17 cellular contexts compared by ENCODE assay signal in genomic region chr6:134875367-134875766, GRCh38.
A peak's percentile ranks its signal among the peaks of the same experiment; 100 is the strongest.
DNase-seq lines count a peak whose midpoint lies in the region; ATAC-seq and TF ChIP-seq lines count a peak whose summit lies in the region.
"Had no signal": no experiment of that assay in that cellular context is flagged by ENCODE, and none has a peak within 500 bp of the region (broad histone marks: within the 10 kb centered on the region; RNA-seq: fewer than 3 reads in every experiment).

No MANE protein-coding gene starts in this region.

- H3K27me3 Mint-ChIP-seq in CD8-positive, alpha-beta memory T cell: peaks cover 1 to 4% of the 10 kb centered on the region in 2 donors
- no peaks in the 10 kb centered on the region for H3K27me3 Mint-ChIP-seq in type B pancreatic cell
- H3K27me3 Mint-ChIP-seq: activated CD4-positive, alpha-beta T cell treated with anti-CD3 and anti-CD28 coated beads, Interleukin-2, amount 10 ng/mL, durations not matched to agents 7 days and 5 days had no signal

- no peak for ATAC-seq in HG02970 (IDR thresholded peaks at IDR 0.05; ENCODE audit: low FRiP score, unreplicated experiment)
- ATAC-seq: natural killer cell had no signal

- H3K4me1 ChIP-seq in CD8-positive, alpha-beta memory T cell (ENCODE audit: insufficient read depth, low read length): peaks cover 4% of the 10 kb centered on the region
- H3K4me1 ChIP-seq: parathyroid adenoma had no signal

- CTCF ChIA-PET in CD8-positive, alpha-beta memory T cell (lab: Charles Lee): interaction anchor here (1.5 kb wide), 2 partner anchors 8 to 234 kb away, joined by 3 to 4 read pairs; no protein-coding TSS in a partner anchor

- H3K27ac Mint-ChIP-seq in CD8-positive, alpha-beta memory T cell: peak overlapping the region in 1 of 8 donors; percentile 86
- no peak overlapping the region for H3K27ac Mint-ChIP-seq in type B pancreatic cell
- H3K27ac Mint-ChIP-seq: activated CD4-positive, alpha-beta T cell treated with anti-CD3 and anti-CD28 coated beads, Interleukin-2, amount 10 ng/mL, durations not matched to agents 7 days and 5 days; natural killer cell had no signal

- no peak overlapping the region for H3K4me3 ChIP-seq in fibroblast of mammary gland (ENCODE audit: control insufficient read depth, low read depth, low read length)
- no peak overlapping the region for H3K4me3 ChIP-seq in CD8-positive, alpha-beta memory T cell (ENCODE audit: low read length)

- H3K27ac ChIP-seq in CD8-positive, alpha-beta memory T cell (ENCODE audit: low read depth, low read length): no peak overlapping the region
- H3K27ac ChIP-seq: parathyroid adenoma had no signal

- TF ChIP-seq EP300 in Ishikawa (IDR thresholded peaks at IDR 0.05; ENCODE audit: borderline replicate concordance): peak; percentile 40; the same call in 1 of the 2 replicates

- peaks cover 17 to 21% (median 20%) of the 10 kb centered on the region in 3 donors for H3K4me1 Mint-ChIP-seq in CD8-positive, alpha-beta memory T cell
- H3K4me1 Mint-ChIP-seq in type B pancreatic cell (ENCODE audit: unreplicated experiment): no peaks in the 10 kb centered on the region

- DNase-seq in Daoy (ENCODE audit: low read depth) (peak; percentile 21), amniotic epithelial cell (ENCODE audit: low read depth) (peak; percentile 58), fibroblast of mammary gland (ENCODE audit: low read depth) (peak; percentile 74), activated gamma-delta T cell (lab: John Stamatoyannopoulos, UW) (no peak), type B pancreatic cell (ENCODE audit: extremely low spot score, unreplicated experiment) (no peak)
- DNase-seq in CD8-positive, alpha-beta memory T cell: no peak
- DNase-seq: activated CD4-positive, alpha-beta T cell treated with anti-CD3 and anti-CD28 coated beads, Interleukin-2, amount 10 ng/mL, durations not matched to agents 7 days and 5 days; activated CD8-positive, alpha-beta memory T cell treated with anti-CD3 and anti-CD28 coated beads, Interleukin-2, amount 50 U/mL, for 4 hours; glutamatergic neuron; mesenchymal stem cell; natural killer cell; NCI-H1694; small intestine; stimulated activated CD4-positive, alpha-beta T cell treated with anti-CD3 and anti-CD28 coated beads, Interleukin-4, amount 100 ng/mL, for 4 hours had no signal

- TF ChIP-seq RAD21 in Ishikawa (IDR thresholded peaks at IDR 0.05; ENCODE audit: low read depth): no peak

- H3K36me3 Mint-ChIP-seq in CD8-positive, alpha-beta memory T cell: peaks cover 0 to 8% (median 1%) of the 10 kb centered on the region in 3 donors
- H3K36me3 Mint-ChIP-seq in type B pancreatic cell: no peaks in the 10 kb centered on the region
- H3K36me3 Mint-ChIP-seq: natural killer cell had no signal

- H3K9me3 ChIP-seq in CD8-positive, alpha-beta memory T cell (ENCODE audit: low read length): no peaks in the 10 kb centered on the region

- POLR2A ChIA-PET in CD8-positive, alpha-beta memory T cell (lab: Charles Lee): no interaction called here

- TF ChIP-seq CTCF in fibroblast of mammary gland (conservative IDR thresholded peaks at IDR 0.05; ENCODE audit: control insufficient read depth, insufficient read depth, low read depth, low read length) (no peak), type B pancreatic cell (conservative IDR thresholded peaks at IDR 0.05) (no peak)

- H3K36me3 ChIP-seq in CD8-positive, alpha-beta memory T cell (ENCODE audit: insufficient read depth, low read length): no peaks in the 10 kb centered on the region

- peak overlapping the region in 2 of 7 donors; percentile 22 to 30 for H3K4me3 Mint-ChIP-seq in CD8-positive, alpha-beta memory T cell
- H3K4me3 Mint-ChIP-seq in type B pancreatic cell: no peak overlapping the region
- H3K4me3 Mint-ChIP-seq: activated CD4-positive, alpha-beta T cell treated with anti-CD3 and anti-CD28 coated beads, Interleukin-2, amount 10 ng/mL, durations not matched to agents 7 days and 5 days; natural killer cell had no signal

- no peaks in the 10 kb centered on the region for H3K27me3 ChIP-seq in CD8-positive, alpha-beta memory T cell (ENCODE audit: insufficient read depth, low read length, poor library complexity, severe bottlenecking)

- peaks cover 0 to 3% (median 0%) of the 10 kb centered on the region in 5 donors for H3K9me3 Mint-ChIP-seq in CD8-positive, alpha-beta memory T cell
- peaks cover 6% of the 10 kb centered on the region for H3K9me3 Mint-ChIP-seq in type B pancreatic cell
- H3K9me3 Mint-ChIP-seq: natural killer cell had no signal

TF ChIP-seq in Ishikawa, 13 proteins besides CTCF, POLR2A, EP300 and RAD21:
- 0 out of 2 replicates have a peak, but pooled peaks have one; percentile 19 for TF ChIP-seq MAX (IDR thresholded peaks at IDR 0.05)
- peak; percentile 70 for TF ChIP-seq USF1 (IDR thresholded peaks at IDR 0.05)
- TF ChIP-seq CEBPB (IDR thresholded peaks at IDR 0.05): no peak; the same call in 1 of the 2 replicates
- peak; percentile 67 for TF ChIP-seq YY1 (IDR thresholded peaks at IDR 0.05; ENCODE audit: low read depth)
- TF ChIP-seq EGR1 (IDR thresholded peaks at IDR 0.05): no peak
- peak; percentile 86 for TF ChIP-seq NFIC (IDR thresholded peaks at IDR 0.05)
- peak; percentile 59; the same call in 1 of the 2 replicates for TF ChIP-seq TCF12 (IDR thresholded peaks at IDR 0.05; ENCODE audit: low read depth)
- no peak for TF ChIP-seq FOXM1 (IDR thresholded peaks at IDR 0.05; ENCODE audit: borderline replicate concordance, low read depth)

Comparison
In these comparisons a context has a peak if more than half of its experiments do, and no peak if none do; other contexts are left out.
1. DNase-seq: peak in Daoy (single experiment), amniotic epithelial cell (single experiment) and fibroblast of mammary gland (single experiment); none in activated gamma-delta T cell (single experiment), CD8-positive, alpha-beta memory T cell (0 of 5) and type B pancreatic cell (single experiment).